1 cellular context compared by ENCODE assay signal in the genomic region with DNA sequence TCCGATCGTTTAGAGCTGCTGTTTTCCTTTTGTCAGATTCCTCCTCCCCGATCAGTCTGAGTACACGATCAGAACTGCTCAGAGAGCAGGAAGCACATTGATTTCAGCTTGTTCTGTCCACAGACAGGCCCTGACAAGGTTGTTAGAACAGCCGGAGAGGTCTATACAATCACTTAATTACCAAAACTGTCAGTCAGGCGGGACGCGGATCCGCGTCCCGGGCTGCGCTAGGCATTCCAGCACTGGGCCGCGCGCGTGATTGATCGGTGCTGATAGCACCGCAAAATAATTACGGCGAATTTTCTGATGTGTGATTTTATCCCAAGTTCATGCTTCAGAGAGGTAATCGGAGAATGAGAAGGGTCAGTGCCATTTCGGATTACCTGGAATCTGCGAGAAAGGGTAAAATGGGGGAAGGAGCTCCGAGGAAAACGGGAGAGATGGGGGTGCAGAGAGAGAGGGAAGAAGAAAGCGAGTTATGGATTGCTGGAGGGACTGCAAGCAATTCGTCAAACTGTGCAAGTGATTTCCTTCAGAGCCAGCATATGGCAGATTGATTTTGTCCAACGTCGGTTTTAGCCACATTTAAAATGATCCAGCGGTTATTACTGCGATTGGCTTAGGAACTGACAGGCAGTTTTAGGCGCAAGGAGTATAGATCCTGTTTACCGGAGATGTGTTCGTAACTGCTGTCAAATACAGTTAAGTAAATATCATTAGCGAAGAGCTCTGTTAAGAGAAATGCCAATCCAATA.
TF ChIP-seq lines count a peak whose summit lies in the region.

No MANE protein-coding gene starts in this region.

TF ChIP-seq in GM23338, 12 proteins besides CTCF, POLR2A, EP300 and RAD21 (continued from another document):
- TF ChIP-seq, protein P1, sequence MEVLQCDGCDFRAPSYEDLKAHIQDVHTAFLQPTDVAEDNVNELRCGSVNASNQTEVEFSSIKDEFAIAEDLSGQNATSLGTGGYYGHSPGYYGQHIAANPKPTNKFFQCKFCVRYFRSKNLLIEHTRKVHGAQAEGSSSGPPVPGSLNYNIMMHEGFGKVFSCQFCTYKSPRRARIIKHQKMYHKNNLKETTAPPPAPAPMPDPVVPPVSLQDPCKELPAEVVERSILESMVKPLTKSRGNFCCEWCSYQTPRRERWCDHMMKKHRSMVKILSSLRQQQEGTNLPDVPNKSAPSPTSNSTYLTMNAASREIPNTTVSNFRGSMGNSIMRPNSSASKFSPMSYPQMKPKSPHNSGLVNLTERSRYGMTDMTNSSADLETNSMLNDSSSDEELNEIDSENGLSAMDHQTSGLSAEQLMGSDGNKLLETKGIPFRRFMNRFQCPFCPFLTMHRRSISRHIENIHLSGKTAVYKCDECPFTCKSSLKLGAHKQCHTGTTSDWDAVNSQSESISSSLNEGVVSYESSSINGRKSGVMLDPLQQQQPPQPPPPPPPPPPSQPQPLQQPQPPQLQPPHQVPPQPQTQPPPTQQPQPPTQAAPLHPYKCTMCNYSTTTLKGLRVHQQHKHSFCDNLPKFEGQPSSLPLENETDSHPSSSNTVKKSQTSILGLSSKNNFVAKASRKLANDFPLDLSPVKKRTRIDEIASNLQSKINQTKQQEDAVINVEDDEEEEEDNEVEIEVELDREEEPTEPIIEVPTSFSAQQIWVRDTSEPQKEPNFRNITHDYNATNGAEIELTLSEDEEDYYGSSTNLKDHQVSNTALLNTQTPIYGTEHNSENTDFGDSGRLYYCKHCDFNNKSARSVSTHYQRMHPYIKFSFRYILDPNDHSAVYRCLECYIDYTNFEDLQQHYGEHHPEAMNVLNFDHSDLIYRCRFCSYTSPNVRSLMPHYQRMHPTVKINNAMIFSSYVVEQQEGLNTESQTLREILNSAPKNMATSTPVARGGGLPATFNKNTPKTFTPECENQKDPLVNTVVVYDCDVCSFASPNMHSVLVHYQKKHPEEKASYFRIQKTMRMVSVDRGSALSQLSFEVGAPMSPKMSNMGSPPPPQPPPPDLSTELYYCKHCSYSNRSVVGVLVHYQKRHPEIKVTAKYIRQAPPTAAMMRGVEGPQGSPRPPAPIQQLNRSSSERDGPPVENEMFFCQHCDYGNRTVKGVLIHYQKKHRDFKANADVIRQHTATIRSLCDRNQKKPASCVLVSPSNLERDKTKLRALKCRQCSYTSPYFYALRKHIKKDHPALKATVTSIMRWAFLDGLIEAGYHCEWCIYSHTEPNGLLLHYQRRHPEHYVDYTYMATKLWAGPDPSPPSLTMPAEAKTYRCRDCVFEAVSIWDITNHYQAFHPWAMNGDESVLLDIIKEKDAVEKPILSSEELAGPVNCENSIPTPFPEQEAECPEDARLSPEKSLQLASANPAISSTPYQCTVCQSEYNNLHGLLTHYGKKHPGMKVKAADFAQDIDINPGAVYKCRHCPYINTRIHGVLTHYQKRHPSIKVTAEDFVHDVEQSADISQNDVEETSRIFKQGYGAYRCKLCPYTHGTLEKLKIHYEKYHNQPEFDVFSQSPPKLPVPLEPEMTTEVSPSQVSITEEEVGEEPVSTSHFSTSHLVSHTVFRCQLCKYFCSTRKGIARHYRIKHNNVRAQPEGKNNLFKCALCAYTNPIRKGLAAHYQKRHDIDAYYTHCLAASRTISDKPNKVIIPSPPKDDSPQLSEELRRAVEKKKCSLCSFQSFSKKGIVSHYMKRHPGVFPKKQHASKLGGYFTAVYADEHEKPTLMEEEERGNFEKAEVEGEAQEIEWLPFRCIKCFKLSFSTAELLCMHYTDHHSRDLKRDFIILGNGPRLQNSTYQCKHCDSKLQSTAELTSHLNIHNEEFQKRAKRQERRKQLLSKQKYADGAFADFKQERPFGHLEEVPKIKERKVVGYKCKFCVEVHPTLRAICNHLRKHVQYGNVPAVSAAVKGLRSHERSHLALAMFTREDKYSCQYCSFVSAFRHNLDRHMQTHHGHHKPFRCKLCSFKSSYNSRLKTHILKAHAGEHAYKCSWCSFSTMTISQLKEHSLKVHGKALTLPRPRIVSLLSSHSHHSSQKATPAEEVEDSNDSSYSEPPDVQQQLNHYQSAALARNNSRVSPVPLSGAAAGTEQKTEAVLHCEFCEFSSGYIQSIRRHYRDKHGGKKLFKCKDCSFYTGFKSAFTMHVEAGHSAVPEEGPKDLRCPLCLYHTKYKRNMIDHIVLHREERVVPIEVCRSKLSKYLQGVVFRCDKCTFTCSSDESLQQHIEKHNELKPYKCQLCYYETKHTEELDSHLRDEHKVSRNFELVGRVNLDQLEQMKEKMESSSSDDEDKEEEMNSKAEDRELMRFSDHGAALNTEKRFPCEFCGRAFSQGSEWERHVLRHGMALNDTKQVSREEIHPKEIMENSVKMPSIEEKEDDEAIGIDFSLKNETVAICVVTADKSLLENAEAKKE (CRISPR knock-in tag; IDR thresholded peaks at IDR 0.05), result no peak
- TF ChIP-seq CREB1 (CRISPR knock-in tag; IDR thresholded peaks at IDR 0.05; ENCODE audit: low read depth) (no peak), NANOG (IDR thresholded peaks at IDR 0.05; ENCODE audit: borderline replicate concordance) (no peak), EZH2phosphoT487 (IDR thresholded peaks at IDR 0.05; ENCODE audit: unreplicated experiment) (peak; percentile 27), ZNF331 (CRISPR knock-in tag; IDR thresholded peaks at IDR 0.05; ENCODE audit: low read depth) (no peak), JUNB (IDR thresholded peaks at IDR 0.05; ENCODE audit: unreplicated experiment) (no peak), ZNF114 (CRISPR knock-in tag; IDR thresholded peaks at IDR 0.05) (no peak), EZH2 (IDR thresholded peaks at IDR 0.05; ENCODE audit: low read depth, unreplicated experiment) (peak; percentile 98), POLR2AphosphoS5 (IDR thresholded peaks at IDR 0.05; ENCODE audit: low read depth) (no peak)
